Comparison of ENCODE assay signal across 16 cellular contexts in the genomic region with DNA sequence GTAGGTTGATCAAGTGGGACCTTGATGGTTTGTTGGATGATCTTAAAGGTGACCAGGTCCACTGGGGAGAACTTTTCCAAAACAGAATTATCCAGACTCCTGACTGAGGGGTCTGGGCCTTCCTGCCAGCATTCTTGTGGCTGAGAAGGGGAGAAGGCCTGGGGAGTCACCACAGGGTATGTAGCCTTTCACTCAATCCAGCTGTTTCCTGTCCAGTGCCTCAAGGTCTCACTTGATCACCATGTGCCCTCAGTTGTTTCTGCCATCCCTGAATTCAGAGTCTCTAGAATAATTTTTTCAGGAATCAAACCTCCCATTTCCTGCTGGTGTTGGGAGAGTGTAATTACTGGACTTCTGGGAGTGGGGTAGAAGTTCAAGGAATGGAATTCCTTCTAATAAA. TPM values are rescaled to one million over a fixed set of nuclear protein-coding genes. Genes with fewer than 3 reads are reported as not detected.
DNase-seq lines count a peak whose midpoint lies in the region; ATAC-seq and TF ChIP-seq lines count a peak whose summit lies in the region.
"Had no signal": no experiment of that assay in that cellular context is flagged by ENCODE, and none has a peak within 500 bp of the region (broad histone marks: within the 10 kb centered on the region; RNA-seq: fewer than 3 reads in every experiment).

No MANE protein-coding gene starts in this region.

- ATAC-seq in GM18909 (IDR thresholded peaks at IDR 0.05; ENCODE audit: poor library complexity, unreplicated experiment): no peak
- ATAC-seq: A549, GM23338 had no signal

- H3K36me3 Mint-ChIP-seq in neural crest cell (ENCODE audit: low read depth): no peaks in the 10 kb centered on the region
- H3K36me3 Mint-ChIP-seq: CD4-positive, alpha-beta memory T cell had no signal

- no peak for TF ChIP-seq CTCF in neural crest cell (conservative IDR thresholded peaks at IDR 0.05)

- DNase-seq in HT1080 (ENCODE audit: low read depth) (peak; percentile 25), dermis blood vessel endothelial cell (peak; percentile 64), neural crest cell (ENCODE audit: low read depth, low spot score) (no peak), SIG-M5 (lab: John Stamatoyannopoulos, UW) (no peak)
- no peak for DNase-seq in effector CD8-positive, alpha-beta T cell (lab: John Stamatoyannopoulos, UW)
- DNase-seq: AML-193; C1 segment of cervical spinal cord; CD4-positive, alpha-beta memory T cell; DMS153; DMS79 treated with DMSO at 0.1 percent for 48 hours; H9; IMR-90; KBM-7 had no signal

- no peak overlapping the region for H3K4me3 Mint-ChIP-seq in neural crest cell
- H3K4me3 Mint-ChIP-seq: CD4-positive, alpha-beta memory T cell; GM23338; H9 had no signal

- H3K9me3 Mint-ChIP-seq in neural crest cell: no peaks in the 10 kb centered on the region
- H3K9me3 Mint-ChIP-seq: CD4-positive, alpha-beta memory T cell; GM23338 had no signal

- peak overlapping the region; percentile 20 for H3K27ac Mint-ChIP-seq in neural crest cell (ENCODE audit: unreplicated experiment)
- H3K27ac Mint-ChIP-seq: CD4-positive, alpha-beta memory T cell; GM23338 had no signal

- no peaks in the 10 kb centered on the region for H3K4me1 Mint-ChIP-seq in neural crest cell
- H3K4me1 Mint-ChIP-seq: CD4-positive, alpha-beta memory T cell had no signal

- no peaks in the 10 kb centered on the region for H3K27me3 Mint-ChIP-seq in neural crest cell (ENCODE audit: low read depth)

RNA-seq across cellular contexts. Expression of gene TANC1, which starts 54.4 kb away (rescaled TPM):
- 17.0 and 20.0 TPM in 2 replicates for total RNA-seq in HT1080 (2014; rRNA removed; shearing (Covaris generic))
- 11.6 and 14.0 TPM in 2 replicates for polyA plus RNA-seq in HT1080 (2015; cell fraction: cytosol; rRNA removed)
- polyA plus RNA-seq in HT1080 (2015; cell fraction: nucleus; rRNA removed): 54.4 and 56.1 TPM in 2 replicates
- total RNA-seq in dermis blood vessel endothelial cell (92.6 and 99.7 TPM in 2 replicates), neural crest cell (13.2 and 14.1 TPM in 2 replicates)

Comparison
In these comparisons a context has a peak if more than half of its experiments do, and no peak if none do; other contexts are left out.
1. DNase-seq: peak in HT1080 (single experiment) and dermis blood vessel endothelial cell (single experiment); none in neural crest cell (single experiment), effector CD8-positive, alpha-beta T cell (single experiment) and SIG-M5 (single experiment).